Comparison of ENCODE assay signal across 8 cellular contexts in the genomic region with DNA sequence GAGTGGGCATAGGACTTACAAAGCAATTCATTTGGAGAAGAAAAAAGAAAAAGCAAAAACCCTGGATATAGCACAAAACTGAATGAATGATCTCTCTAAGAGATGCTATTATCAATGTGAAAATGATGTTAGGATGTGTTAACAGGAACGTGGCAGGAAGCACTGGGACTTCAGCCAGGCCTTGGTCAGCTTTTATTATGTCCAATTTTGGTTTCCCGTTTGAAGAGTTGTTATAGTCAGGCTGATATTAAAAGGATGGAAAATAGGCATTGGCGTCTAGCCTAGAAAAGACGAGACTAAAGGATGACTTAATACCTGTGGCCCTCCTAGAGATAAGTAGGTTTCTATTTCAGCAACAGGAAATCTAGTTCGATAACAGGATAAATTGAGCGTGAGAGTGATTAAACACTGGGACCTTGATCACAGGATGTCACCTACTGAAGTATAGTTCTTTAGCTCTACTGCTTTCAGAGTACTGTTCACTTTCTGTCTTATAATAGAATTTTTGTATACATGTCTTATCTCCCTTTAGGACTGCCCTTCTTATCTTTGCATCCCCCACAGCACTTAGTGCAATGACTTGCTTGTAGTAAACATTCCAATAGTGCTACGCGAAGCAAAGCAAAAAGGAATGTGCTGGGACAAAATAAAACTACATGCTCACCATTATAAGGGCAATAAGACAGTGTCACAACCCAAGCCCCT.
DNase-seq lines count a peak whose midpoint lies in the region; ATAC-seq and TF ChIP-seq lines count a peak whose summit lies in the region.

No MANE protein-coding gene starts in this region.

- H2BK120ac ChIP-seq in mesenchymal stem cell (ENCODE audit: low read depth, low read length) = no peak overlapping the region

- no peak overlapping the region for H2BK5ac ChIP-seq in mesenchymal stem cell (ENCODE audit: low read depth, low read length, poor library complexity, severe bottlenecking)

- DNase-seq in A172 (ENCODE audit: low spot score) = peak; percentile 59
- peak; percentile 42 for DNase-seq in HS-5 (ENCODE audit: low read depth)
- DNase-seq in breast epithelium (ENCODE audit: low spot score in 2 of 2) = no peak
- peak; percentile 86 for DNase-seq in mesenchymal stem cell
- no peak for DNase-seq in NCI-H146 (lab: John Stamatoyannopoulos, UW)

- no peak for TF ChIP-seq CTCF in breast epithelium (IDR thresholded peaks at IDR 0.05)

- intact Hi-C loops in breast epithelium (cut with DNase I; ENCODE audit: low total_unique reads) = loop anchor here (5.0 kb wide), 1 partner anchor 61 kb away; no protein-coding TSS in a partner anchor

- H3K27ac ChIP-seq in breast epithelium (peak overlapping the region; percentile 62 to 63), mesenchymal stem cell (ENCODE audit: low read length, poor library complexity, severe bottlenecking) (peak overlapping the region; percentile 29)

- no peaks in the 10 kb centered on the region for H3K9me3 ChIP-seq in breast epithelium
- H3K9me3 ChIP-seq in mesenchymal stem cell (ENCODE audit: control insufficient read depth, low read length) = no peaks in the 10 kb centered on the region

- TF ChIP-seq POLR2A in breast epithelium (IDR thresholded peaks at IDR 0.05) = no peak

- 19% methylated on average over 6 of the region's 8 CpGs for WGBS in mesenchymal stem cell

- no peaks in the 10 kb centered on the region for H3K36me3 ChIP-seq in breast epithelium
- peaks cover 7 to 17% of the 10 kb centered on the region in 2 experiments for H3K36me3 ChIP-seq in mesenchymal stem cell (ENCODE audit: control insufficient read depth in 1 of 2, insufficient read depth in 2 of 2, low read depth in 1 of 2, low read length in 2 of 2)

- H3K14ac ChIP-seq in mesenchymal stem cell (ENCODE audit: low read length in 2 of 2) = no peak overlapping the region

- H4K8ac ChIP-seq in mesenchymal stem cell (ENCODE audit: low read length) = no peak overlapping the region

- H3K4me1 ChIP-seq in breast epithelium (peaks cover 0 to 6% of the 10 kb centered on the region in 2 donors), mesenchymal stem cell (ENCODE audit: control insufficient read depth, insufficient read depth, low read depth, low read length) (peaks cover 13% of the 10 kb centered on the region)

- no peak overlapping the region for H4K91ac ChIP-seq in mesenchymal stem cell (ENCODE audit: low read length)

- peaks cover 25% of the 10 kb centered on the region for H3K79me1 ChIP-seq in mesenchymal stem cell (replicated peaks; ENCODE audit: low read length, poor library complexity, severe bottlenecking)

- no peak for ATAC-seq in HG03139 (IDR thresholded peaks at IDR 0.05; ENCODE audit: unreplicated experiment)
- no peak for ATAC-seq in GM19351 (IDR thresholded peaks at IDR 0.05; ENCODE audit: unreplicated experiment)
- ATAC-seq in GM19035 (IDR thresholded peaks at IDR 0.05; ENCODE audit: unreplicated experiment) = no peak

- H2BK12ac ChIP-seq in mesenchymal stem cell (ENCODE audit: low read length in 2 of 2) = no peak overlapping the region

- no peak overlapping the region for H3K4ac ChIP-seq in mesenchymal stem cell (ENCODE audit: low read depth in 1 of 2, low read length in 2 of 2)

- H3K18ac ChIP-seq in mesenchymal stem cell (ENCODE audit: low read depth in 1 of 2, low read length in 2 of 2) = peak overlapping the region in 1 of 2 experiments; percentile 67

- no peaks in the 10 kb centered on the region for H3K27me3 ChIP-seq in breast epithelium
- H3K27me3 ChIP-seq in mesenchymal stem cell (ENCODE audit: control insufficient read depth in 1 of 2, insufficient read depth in 1 of 2, low read length in 2 of 2) = no peaks in the 10 kb centered on the region

- H3K4me3 ChIP-seq in breast epithelium = no peak overlapping the region
- peak overlapping the region in 1 of 2 experiments; percentile 44 for H3K4me3 ChIP-seq in mesenchymal stem cell (ENCODE audit: insufficient read depth in 1 of 2, low read depth in 1 of 2, low read length in 2 of 2)

- H2AK5ac ChIP-seq in mesenchymal stem cell (ENCODE audit: low read length, severe bottlenecking) = no peak overlapping the region

- H3K4me2 ChIP-seq in mesenchymal stem cell (ENCODE audit: low read length, poor library complexity, severe bottlenecking) = no peak overlapping the region

- H2AFZ ChIP-seq in mesenchymal stem cell (ENCODE audit: low read depth, low read length) = no peak overlapping the region

- no peak overlapping the region for H3K23ac ChIP-seq in mesenchymal stem cell (ENCODE audit: low read length in 2 of 2)

- no peak overlapping the region for H2BK15ac ChIP-seq in mesenchymal stem cell (ENCODE audit: low read depth, poor library complexity, severe bottlenecking)

- H3K9ac ChIP-seq in mesenchymal stem cell (ENCODE audit: low read length) = peak overlapping the region; percentile 81

Comparison
In these comparisons a context has a peak if more than half of its experiments do, and no peak if none do; other contexts are left out.
1. DNase-seq: peak in A172 (single experiment), HS-5 (single experiment) and mesenchymal stem cell (single experiment); none in breast epithelium (0 of 2) and NCI-H146 (single experiment).